9 cellular contexts compared by ENCODE assay signal in genomic region chr11:68370211-68371111, GRCh38. TPM values are rescaled to one million over a fixed set of nuclear protein-coding genes. Genes with fewer than 3 reads are reported as not detected.
DNase-seq lines count a peak whose midpoint lies in the region; ATAC-seq and TF ChIP-seq lines count a peak whose summit lies in the region.
"Had no signal": no experiment of that assay in that cellular context is flagged by ENCODE, and none has a peak within 500 bp of the region (broad histone marks: within the 10 kb centered on the region; RNA-seq: fewer than 3 reads in every experiment).

No MANE protein-coding gene starts in this region.

- ATAC-seq in GM21447 (IDR thresholded peaks at IDR 0.05; ENCODE audit: unreplicated experiment): peak; percentile 77

- peaks cover 26% of the 10 kb centered on the region for H3F3A ChIP-seq in MM.1S (ENCODE audit: insufficient read depth, low read length)

- H3K4me3 ChIP-seq in MM.1S (ENCODE audit: low read length): peak overlapping the region; percentile 28; the same call in 1 of the 2 replicates
- no peak overlapping the region for H3K4me3 ChIP-seq in fibroblast of villous mesenchyme (ENCODE audit: low read depth, low read length)

- TF ChIP-seq CTCF in MM.1S (IDR thresholded peaks at IDR 0.05; ENCODE audit: low read length): no peak
- no peak for TF ChIP-seq CTCF in fibroblast of villous mesenchyme (IDR thresholded peaks at IDR 0.05; ENCODE audit: insufficient read depth, low read depth, low read length)

- H3K9me2 ChIP-seq in MM.1S (replicated peaks; ENCODE audit: insufficient read depth, low read length): no peaks in the 10 kb centered on the region

- no peaks in the 10 kb centered on the region for H4K20me1 ChIP-seq in MM.1S (ENCODE audit: insufficient read depth, low read length)

- H3K4me1 ChIP-seq in MM.1S (ENCODE audit: low read length): peaks cover 31% of the 10 kb centered on the region

- H2AFZ ChIP-seq in MM.1S (ENCODE audit: low read length): peak overlapping the region; percentile 47

- no peaks in the 10 kb centered on the region for H3K9me3 ChIP-seq in MM.1S (replicated peaks; ENCODE audit: insufficient read depth, low read length)
- H3K9me3 ChIP-seq: neutrophil had no signal

- H3K27ac ChIP-seq in MM.1S (ENCODE audit: low read length): peak overlapping the region; percentile 83
- H3K27ac ChIP-seq: neutrophil had no signal

- peak overlapping the region; percentile 52 for H3K4me2 ChIP-seq in MM.1S (ENCODE audit: low read depth, low read length)

- H3K36me3 ChIP-seq in MM.1S (replicated peaks; ENCODE audit: insufficient read depth, low read length): no peaks in the 10 kb centered on the region
- H3K36me3 ChIP-seq: neutrophil had no signal

- peak; percentile 29 for DNase-seq in GM04503 (ENCODE audit: low read depth)
- peak; percentile 65 for DNase-seq in MM.1S
- DNase-seq in fibroblast of villous mesenchyme (ENCODE audit: low read depth): peak; percentile 55
- peak; percentile 11 for DNase-seq in superior temporal gyrus (ENCODE audit: extremely low spot score)
- no peak for DNase-seq in DMS114 treated with DMSO at 0.1 percent for 48 hours (lab: John Stamatoyannopoulos, UW; ENCODE audit: unreplicated experiment)
- no peak for DNase-seq in NCI-H2081 (lab: John Stamatoyannopoulos, UW)
- DNase-seq in putamen (ENCODE audit: low spot score): no peak

- H3K9ac ChIP-seq in MM.1S (ENCODE audit: low read length): peak overlapping the region; percentile 45

- 0 out of 2 replicates have a peak, but pooled peaks cover 3% of the 10 kb centered on the region for H3K79me2 ChIP-seq in MM.1S (ENCODE audit: low read length)

- H3K27me3 ChIP-seq in MM.1S (replicated peaks; ENCODE audit: insufficient read depth, low read length): no peaks in the 10 kb centered on the region

RNA-seq across cellular contexts. Expression of gene LRP5, which starts 58.1 kb away (rescaled TPM):
- 28.3 and 31.5 TPM in 2 replicates for total RNA-seq in fibroblast of villous mesenchyme

Comparison
In these comparisons a context has a peak if more than half of its experiments do, and no peak if none do; other contexts are left out.
1. DNase-seq: peak in GM04503 (single experiment), MM.1S (single experiment), fibroblast of villous mesenchyme (single experiment) and superior temporal gyrus (single experiment); none in DMS114 treated with DMSO at 0.1 percent for 48 hours (single experiment), NCI-H2081 (0 of 2) and putamen (single experiment).